ENCODE assay signal across 8 cellular contexts in genomic region chr2:44168684-44169154, GRCh38. TPM values are rescaled to one million over a fixed set of nuclear protein-coding genes. Genes with fewer than 3 reads are reported as not detected.
DNase-seq lines count a peak whose midpoint lies in the region; TF ChIP-seq lines count a peak whose summit lies in the region.

Gene PPM1B, plus strand, starts transcription at chr2:44168875. Its CDS starts 32,325 bp downstream, at chr2:44201200.

- H3K9me3 Mint-ChIP-seq in activated T-helper 1 cell treated with anti-CD3 and anti-CD28 coated beads, Interleukin-12 subunit alpha, Interleukin-12 subunit beta, Interleukin-2, Interleukin-4 antibody, amounts not matched to agents 30 ng/mL and 10 ng/mL and 1 ng/mL, durations not matched to agents 14 hours and 24 hours and 36 hours: no peaks in the 10 kb centered on the region
- H3K9me3 Mint-ChIP-seq in type B pancreatic cell: peaks cover 5% of the 10 kb centered on the region

- peak within 1 kb of the TSS; percentile 96 for H2BK120ac ChIP-seq in trophoblast cell (ENCODE audit: insufficient read depth, low read length, poor library complexity)

- peak within 1 kb of the TSS; percentile 99 for H4K8ac ChIP-seq in trophoblast cell (ENCODE audit: low read depth, low read length)

- peaks cover 2 to 3% of the 10 kb centered on the region in 2 experiments for H3K36me3 ChIP-seq in trophoblast cell (ENCODE audit: control insufficient read depth in 1 of 2, insufficient read depth in 2 of 2, low read length in 2 of 2)

- peak within 1 kb of the TSS; percentile 72 for H2AK5ac ChIP-seq in trophoblast cell (ENCODE audit: low read length)

- peak within 1 kb of the TSS; percentile 53 for H2BK12ac ChIP-seq in trophoblast cell (ENCODE audit: low read length)

- H3K36me3 Mint-ChIP-seq in activated T-helper 1 cell treated with anti-CD3 and anti-CD28 coated beads, Interleukin-12 subunit alpha, Interleukin-12 subunit beta, Interleukin-2, Interleukin-4 antibody, amounts not matched to agents 30 ng/mL and 10 ng/mL and 1 ng/mL, durations not matched to agents 14 hours and 24 hours and 36 hours (ENCODE audit: low read depth): peaks cover 5% of the 10 kb centered on the region
- peaks cover 8% of the 10 kb centered on the region for H3K36me3 Mint-ChIP-seq in type B pancreatic cell

- H3K23ac ChIP-seq in trophoblast cell (ENCODE audit: low read length): no peak within 1 kb of the TSS

- H4K91ac ChIP-seq in trophoblast cell (ENCODE audit: low read depth, low read length): peak within 1 kb of the TSS; percentile 94

- intact Hi-C loops in activated T-helper 1 cell treated with anti-CD3 and anti-CD28 coated beads, Interleukin-12 subunit alpha, Interleukin-12 subunit beta, Interleukin-2, Interleukin-4 antibody, amounts not matched to agents 30 ng/mL and 10 ng/mL and 1 ng/mL, durations not matched to agents 14 hours and 24 hours and 36 hours (cut with micrococcal nuclease): loop anchor here (1.0 to 5.0 kb wide), 13 partner anchors 16 to 1808 kb away; partner anchors contain the start of genes CAMKMT, COX7A2L, LRPPRC and PREPL

- H4K12ac ChIP-seq in trophoblast cell (ENCODE audit: low read depth, low read length): peak within 1 kb of the TSS; percentile 97

- H3K79me2 ChIP-seq in trophoblast cell (ENCODE audit: control insufficient read depth, insufficient read depth, low read length, poor library complexity): peaks cover 17% of the 10 kb centered on the region

- no peaks in the 10 kb centered on the region for H3K9me3 ChIP-seq in trophoblast cell (ENCODE audit: insufficient read depth, low read depth, low read length)

- TF ChIP-seq CTCF in foreskin fibroblast (IDR thresholded peaks at IDR 0.05; ENCODE audit: low read depth, low read length): no peak
- no peak for TF ChIP-seq CTCF in type B pancreatic cell (conservative IDR thresholded peaks at IDR 0.05)

- H3K4me3 Mint-ChIP-seq in activated T-helper 1 cell treated with anti-CD3 and anti-CD28 coated beads, Interleukin-12 subunit alpha, Interleukin-12 subunit beta, Interleukin-2, Interleukin-4 antibody, amounts not matched to agents 30 ng/mL and 10 ng/mL and 1 ng/mL, durations not matched to agents 14 hours and 24 hours and 36 hours: peak within 1 kb of the TSS; percentile 98
- H3K4me3 Mint-ChIP-seq in type B pancreatic cell: peak within 1 kb of the TSS; percentile 99

- DNase-seq in D341Med (ENCODE audit: low spot score): peak; percentile 93
- DNase-seq in GOT3 (lab: John Stamatoyannopoulos, UW): peak; percentile 99
- DNase-seq in NCI-H460 (ENCODE audit: extremely low read depth, low read depth): no peak
- peak; percentile 99 for DNase-seq in activated T-helper 1 cell treated with anti-CD3 and anti-CD28 coated beads, Interleukin-12 subunit alpha, Interleukin-12 subunit beta, Interleukin-2, Interleukin-4 antibody, amounts not matched to agents 30 ng/mL and 10 ng/mL and 1 ng/mL, durations not matched to agents 14 hours and 24 hours and 36 hours (ENCODE audit: low spot score)
- peak in 1 of 2 donors; percentile 99 for DNase-seq in foreskin fibroblast
- DNase-seq in trophoblast cell: no peak
- peak; percentile 99 for DNase-seq in type B pancreatic cell (ENCODE audit: extremely low spot score, unreplicated experiment)
- no peak for DNase-seq in HuH-7.5 (ENCODE audit: low spot score)

- H3K27me3 Mint-ChIP-seq in activated T-helper 1 cell treated with anti-CD3 and anti-CD28 coated beads, Interleukin-12 subunit alpha, Interleukin-12 subunit beta, Interleukin-2, Interleukin-4 antibody, amounts not matched to agents 30 ng/mL and 10 ng/mL and 1 ng/mL, durations not matched to agents 14 hours and 24 hours and 36 hours (ENCODE audit: insufficient read depth): peaks cover 2% of the 10 kb centered on the region
- no peaks in the 10 kb centered on the region for H3K27me3 Mint-ChIP-seq in type B pancreatic cell

- H3K18ac ChIP-seq in trophoblast cell (ENCODE audit: low read length): peak within 1 kb of the TSS; percentile 99

- H3K4me3 ChIP-seq in foreskin fibroblast (ENCODE audit: low read depth in 1 of 2, low read length in 2 of 2): peak within 1 kb of the TSS; percentile 61 to 84
- H3K4me3 ChIP-seq in trophoblast cell (ENCODE audit: low read depth, low read length): peak within 1 kb of the TSS; percentile 99

- H3K4me2 ChIP-seq in trophoblast cell (ENCODE audit: low read length): peak within 1 kb of the TSS; percentile 79

- H3K27ac ChIP-seq in trophoblast cell (ENCODE audit: low read depth, low read length): peak within 1 kb of the TSS; percentile 87

- WGBS in trophoblast cell (ENCODE audit: extremely low coverage, insufficient coverage, insufficient read length): no CpG with 5 or more reads among the region's 49 CpGs

- peak within 1 kb of the TSS; percentile 100 for H3K27ac Mint-ChIP-seq in activated T-helper 1 cell treated with anti-CD3 and anti-CD28 coated beads, Interleukin-12 subunit alpha, Interleukin-12 subunit beta, Interleukin-2, Interleukin-4 antibody, amounts not matched to agents 30 ng/mL and 10 ng/mL and 1 ng/mL, durations not matched to agents 14 hours and 24 hours and 36 hours
- peak within 1 kb of the TSS; percentile 99 for H3K27ac Mint-ChIP-seq in type B pancreatic cell

- H3K4ac ChIP-seq in trophoblast cell (ENCODE audit: low read depth, low read length): peak within 1 kb of the TSS; percentile 95

- H3K79me1 ChIP-seq in trophoblast cell (ENCODE audit: low read length): peaks cover 15% of the 10 kb centered on the region

- peak within 1 kb of the TSS; percentile 98 for H2AFZ ChIP-seq in trophoblast cell (ENCODE audit: insufficient read depth, low read length, poor library complexity)

- peak within 1 kb of the TSS; percentile 99 for H3K14ac ChIP-seq in trophoblast cell (ENCODE audit: low read length)

- H3K27me3 ChIP-seq in trophoblast cell (ENCODE audit: insufficient read depth, low read length): no peaks in the 10 kb centered on the region

- peaks cover 46% of the 10 kb centered on the region for H3K4me1 Mint-ChIP-seq in activated T-helper 1 cell treated with anti-CD3 and anti-CD28 coated beads, Interleukin-12 subunit alpha, Interleukin-12 subunit beta, Interleukin-2, Interleukin-4 antibody, amounts not matched to agents 30 ng/mL and 10 ng/mL and 1 ng/mL, durations not matched to agents 14 hours and 24 hours and 36 hours (ENCODE audit: low read depth)
- H3K4me1 Mint-ChIP-seq in type B pancreatic cell (ENCODE audit: unreplicated experiment): peaks cover 22% of the 10 kb centered on the region

- peak within 1 kb of the TSS; percentile 92 for H2BK5ac ChIP-seq in trophoblast cell (ENCODE audit: low read depth, low read length, poor library complexity)

- peaks cover 3 to 8% of the 10 kb centered on the region in 2 experiments for H3K4me1 ChIP-seq in trophoblast cell (ENCODE audit: control insufficient read depth in 1 of 2, insufficient read depth in 2 of 2, low read length in 2 of 2)

- peak within 1 kb of the TSS; percentile 94 for H3K9ac ChIP-seq in trophoblast cell (ENCODE audit: low read length)

RNA-seq across cellular contexts. Expression of gene PPM1B, which starts in this region (rescaled TPM):
- 12.3 and 18.1 TPM in 2 replicates for total RNA-seq in NCI-H460 (2014; rRNA removed; shearing (Covaris generic))
- 12.6 and 16.4 TPM in 2 replicates for polyA plus RNA-seq in NCI-H460 (2014; cell fraction: nucleus; rRNA removed)
- 41.5 and 42.2 TPM in 2 replicates for total RNA-seq in activated T-helper 1 cell treated with anti-CD3 and anti-CD28 coated beads, Interleukin-12 subunit alpha, Interleukin-12 subunit beta, Interleukin-2, Interleukin-4 antibody, amounts not matched to agents 30 ng/mL and 10 ng/mL and 1 ng/mL, durations not matched to agents 14 hours and 24 hours and 36 hours
- 257 and 270 TPM in 2 replicates for polyA plus RNA-seq in trophoblast cell (2013)
- total RNA-seq in type B pancreatic cell (ENCODE audit: low replicate concordance): 39.8 and 42.5 TPM in 2 replicates

Comparison
In these comparisons a context has a peak if more than half of its experiments do, and no peak if none do; other contexts are left out.
1. DNase-seq: peak in D341Med (single experiment), GOT3 (single experiment), activated T-helper 1 cell treated with anti-CD3 and anti-CD28 coated beads, Interleukin-12 subunit alpha, Interleukin-12 subunit beta, Interleukin-2, Interleukin-4 antibody, amounts not matched to agents 30 ng/mL and 10 ng/mL and 1 ng/mL, durations not matched to agents 14 hours and 24 hours and 36 hours (single experiment) and type B pancreatic cell (single experiment); none in NCI-H460 (single experiment), trophoblast cell (0 of 2) and HuH-7.5 (single experiment).